Comparison of ENCODE assay signal across 15 cellular contexts in genomic region chr3:128547368-128547987, GRCh38. TPM values are rescaled to one million over a fixed set of nuclear protein-coding genes. Genes with fewer than 3 reads are reported as not detected.
DNase-seq lines count a peak whose midpoint lies in the region; ATAC-seq and TF ChIP-seq lines count a peak whose summit lies in the region.
"Had no signal": no experiment of that assay in that cellular context is flagged by ENCODE, and none has a peak within 500 bp of the region (broad histone marks: within the 10 kb centered on the region; RNA-seq: fewer than 3 reads in every experiment).

No MANE protein-coding gene starts in this region.

- H3K36me3 ChIP-seq in osteoblast (ENCODE audit: insufficient read depth, low read length) (no peaks in the 10 kb centered on the region), Peyer's patch (no peaks in the 10 kb centered on the region)
- H3K36me3 ChIP-seq: suprapubic skin had no signal

- ATAC-seq in HG02870 (IDR thresholded peaks at IDR 0.05; ENCODE audit: unreplicated experiment) (no peak), left lobe of liver (no peak)
- ATAC-seq: naive thymus-derived CD8-positive, alpha-beta T cell had no signal

- peak overlapping the region; percentile 4 for H3K27ac Mint-ChIP-seq in endothelial cell (ENCODE audit: unreplicated experiment)
- H3K27ac Mint-ChIP-seq: naive thymus-derived CD8-positive, alpha-beta T cell had no signal

- DNase-seq in GM03348 (ENCODE audit: low spot score) (peak; percentile 64), NCI-H748 treated with DMSO at 0.1 percent for 48 hours (lab: John Stamatoyannopoulos, UW) (peak; percentile 3), endothelial cell (ENCODE audit: low spot score) (no peak), osteoblast (ENCODE audit: insufficient read length, low spot score, missing footprints) (peak; percentile 89), left lobe of liver (ENCODE audit: low spot score) (no peak), Peyer's patch (no peak)
- no peak for DNase-seq in activated effector memory CD4-positive, alpha-beta T cell treated with anti-CD3 and anti-CD28 coated beads, Interleukin-2, amount 50 U/mL, for 16 hours
- DNase-seq: activated gamma-delta T cell; DMS153; dorsolateral prefrontal cortex; MM.1S; naive thymus-derived CD8-positive, alpha-beta T cell; stimulated activated CD4-positive, alpha-beta T cell treated with anti-CD3 and anti-CD28 coated beads, Interleukin-2, amount 100 ng/mL, for 48 hours had no signal

- H3K4me3 ChIP-seq in osteoblast (ENCODE audit: insufficient read depth, low read length) (no peak overlapping the region), Peyer's patch (no peak overlapping the region)
- H3K4me3 ChIP-seq: dorsolateral prefrontal cortex, suprapubic skin had no signal

- no peaks in the 10 kb centered on the region for H3K9me3 ChIP-seq in osteoblast (ENCODE audit: low read depth, low read length)
- H3K9me3 ChIP-seq in Peyer's patch: peaks cover 0 to 5% (median 2%) of the 10 kb centered on the region in 4 donors
- H3K9me3 ChIP-seq: suprapubic skin had no signal

- H2AFZ ChIP-seq in osteoblast (ENCODE audit: low read length): peak overlapping the region; percentile 83

- no peak overlapping the region for H3K4me3 Mint-ChIP-seq in endothelial cell (ENCODE audit: unreplicated experiment)
- H3K4me3 Mint-ChIP-seq: naive thymus-derived CD8-positive, alpha-beta T cell had no signal

- peak overlapping the region; percentile 11 for H3K27ac ChIP-seq in osteoblast (ENCODE audit: low read depth, low read length)
- no peak overlapping the region for H3K27ac ChIP-seq in Peyer's patch
- H3K27ac ChIP-seq: dorsolateral prefrontal cortex, suprapubic skin had no signal

- H3K4me1 ChIP-seq in osteoblast (ENCODE audit: insufficient read depth, low read length): peaks cover 27% of the 10 kb centered on the region
- H3K4me1 ChIP-seq in Peyer's patch: peaks cover 0 to 7% (median 0%) of the 10 kb centered on the region in 4 donors
- H3K4me1 ChIP-seq: suprapubic skin had no signal

- no peaks in the 10 kb centered on the region for H4K20me1 ChIP-seq in osteoblast (ENCODE audit: insufficient read depth, low read length)

- peaks cover 39% of the 10 kb centered on the region for H3K4me1 Mint-ChIP-seq in endothelial cell (ENCODE audit: unreplicated experiment)
- H3K4me1 Mint-ChIP-seq: naive thymus-derived CD8-positive, alpha-beta T cell had no signal

- H3K36me3 Mint-ChIP-seq in endothelial cell (ENCODE audit: low read depth, unreplicated experiment): no peaks in the 10 kb centered on the region

- H3K79me2 ChIP-seq in osteoblast (ENCODE audit: insufficient read depth, low read length): no peaks in the 10 kb centered on the region

- peak overlapping the region; percentile 1 for H3K4me2 ChIP-seq in osteoblast (ENCODE audit: insufficient read depth, low read length)

- no peaks in the 10 kb centered on the region for H3K27me3 ChIP-seq in osteoblast (ENCODE audit: insufficient read depth, low read length)
- no peaks in the 10 kb centered on the region for H3K27me3 ChIP-seq in Peyer's patch

- H3K27me3 Mint-ChIP-seq in endothelial cell (ENCODE audit: unreplicated experiment): peaks cover 3% of the 10 kb centered on the region

- TF ChIP-seq POLR2A in Peyer's patch (IDR thresholded peaks at IDR 0.05): no peak

- TF ChIP-seq CTCF in endothelial cell (IDR thresholded peaks at IDR 0.05; ENCODE audit: unreplicated experiment): no peak
- TF ChIP-seq CTCF in osteoblast (IDR thresholded peaks at IDR 0.05; ENCODE audit: extremely low read depth, low read depth, low read length): no peak
- no peak for TF ChIP-seq CTCF in Peyer's patch (IDR thresholded peaks at IDR 0.05)

- H3K9me3 Mint-ChIP-seq in endothelial cell (ENCODE audit: unreplicated experiment): no peaks in the 10 kb centered on the region

RNA-seq across cellular contexts. Expression of gene GATA2, which starts 54.5 kb away (rescaled TPM):
- total RNA-seq in endothelial cell (ENCODE audit: unreplicated experiment) (37.9 TPM), osteoblast (0.72 and 0.88 TPM in 2 replicates), left lobe of liver (1.3 TPM), Peyer's patch (10 to 100 TPM in 1 of 4 donors, 1 to 10 TPM in 3; 2.8 to 11.6 (median 8.1) TPM)
- total RNA-seq: naive thymus-derived CD8-positive, alpha-beta T cell had no signal

Comparison
In these comparisons a context has a peak if more than half of its experiments do, and no peak if none do; other contexts are left out.
1. DNase-seq: peak in GM03348 (single experiment), NCI-H748 treated with DMSO at 0.1 percent for 48 hours (single experiment) and osteoblast (single experiment); none in endothelial cell (single experiment), left lobe of liver (single experiment), Peyer's patch (0 of 3) and activated effector memory CD4-positive, alpha-beta T cell treated with anti-CD3 and anti-CD28 coated beads, Interleukin-2, amount 50 U/mL, for 16 hours (single experiment).